In the genomic region with DNA sequence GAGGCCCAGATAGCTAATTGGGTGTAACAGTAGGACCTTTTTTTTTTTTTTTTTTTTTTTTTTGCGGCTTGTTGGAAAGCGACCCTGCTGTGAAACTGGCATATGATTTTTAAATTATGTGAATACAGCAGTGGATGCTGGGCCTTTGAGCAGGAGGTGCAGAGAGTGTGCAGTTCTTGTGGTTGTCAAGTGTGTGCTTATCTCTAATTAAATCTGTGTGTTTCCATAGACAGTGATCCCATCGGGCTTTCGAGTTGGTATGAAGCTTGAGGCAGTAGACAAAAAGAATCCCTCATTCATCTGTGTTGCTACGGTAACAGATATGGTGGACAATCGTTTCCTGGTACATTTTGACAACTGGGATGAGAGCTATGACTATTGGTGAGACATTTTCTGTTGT, we compare ENCODE assay signal across 23 cellular contexts. TPM values are rescaled to one million over a fixed set of nuclear protein-coding genes. Genes with fewer than 3 reads are reported as not detected.
DNase-seq lines count a peak whose midpoint lies in the region; ATAC-seq and TF ChIP-seq lines count a peak whose summit lies in the region.
"Had no signal": no experiment of that assay in that cellular context is flagged by ENCODE, and none has a peak within 500 bp of the region (broad histone marks: within the 10 kb centered on the region; RNA-seq: fewer than 3 reads in every experiment).

No MANE protein-coding gene starts in this region.

- H3K79me2 ChIP-seq in neural cell (replicated peaks; ENCODE audit: insufficient read depth, low read length) = no peaks in the 10 kb centered on the region

- CTCF ChIA-PET in CD8-positive, alpha-beta memory T cell (lab: Charles Lee) = interaction anchor here (0.7 kb wide), 1 partner anchor 52 kb away, joined by 3 read pairs; no protein-coding TSS in a partner anchor
- CTCF ChIA-PET in activated CD4-positive, alpha-beta T cell treated with anti-CD3 and anti-CD28 coated beads, Interleukin-2, amount 10 ng/mL, durations not matched to agents 7 days and 5 days (lab: Charles Lee) = interaction anchor here (1.0 kb wide), 1 partner anchor 627 kb away, joined by 3 read pairs; no protein-coding TSS in a partner anchor

- no peaks in the 10 kb centered on the region for H3K9me2 ChIP-seq in neural cell (ENCODE audit: insufficient read depth, low read length)

- no peak overlapping the region for H3K4me3 ChIP-seq in CD8-positive, alpha-beta memory T cell (ENCODE audit: low read length)
- H3K4me3 ChIP-seq in neural cell (ENCODE audit: low read length) = peak overlapping the region; percentile 4
- H3K4me3 ChIP-seq: esophagus muscularis mucosa had no signal

- no peak for TF ChIP-seq RAD21 in neural cell (conservative IDR thresholded peaks at IDR 0.05)

- H2AFZ ChIP-seq in neural cell (ENCODE audit: low read depth, low read length) = no peak overlapping the region

- H3K27ac Mint-ChIP-seq in CD8-positive, alpha-beta memory T cell = peak overlapping the region in 5 of 8 donors; percentile 43 to 82 (median 59)
- H3K27ac Mint-ChIP-seq in activated CD4-positive, alpha-beta T cell treated with anti-CD3 and anti-CD28 coated beads, Interleukin-2, amount 10 ng/mL, durations not matched to agents 7 days and 5 days = no peak overlapping the region
- no peak overlapping the region for H3K27ac Mint-ChIP-seq in mesothelial cell of epicardium
- H3K27ac Mint-ChIP-seq: activated naive CD4-positive, alpha-beta T cell treated with anti-CD3 and anti-CD28 coated beads for 36 hours; stimulated activated naive CD8-positive, alpha-beta T cell treated with anti-CD3 and anti-CD28 coated beads, Interleukin-15, Interleukin-2, amounts not matched to agents 100 ng/mL and 50 ng/mL, for 24 hours; T-helper 1 cell treated with Interleukin-12 subunit alpha and Interleukin-12 subunit beta and Interleukin-4 antibody, amounts not matched to agents 30 μg/mL and 1 μg/mL, for 36 hours had no signal

- no peaks in the 10 kb centered on the region for H3K27me3 ChIP-seq in CD8-positive, alpha-beta memory T cell (ENCODE audit: insufficient read depth, low read length, poor library complexity, severe bottlenecking)
- H3K27me3 ChIP-seq in neural cell (ENCODE audit: insufficient read depth, low read depth, low read length) = no peaks in the 10 kb centered on the region
- H3K27me3 ChIP-seq: esophagus muscularis mucosa had no signal

- H3K4me1 Mint-ChIP-seq in CD8-positive, alpha-beta memory T cell = peaks cover 19 to 31% (median 27%) of the 10 kb centered on the region in 3 donors
- peaks cover 12% of the 10 kb centered on the region for H3K4me1 Mint-ChIP-seq in activated CD4-positive, alpha-beta T cell treated with anti-CD3 and anti-CD28 coated beads, Interleukin-2, amount 10 ng/mL, durations not matched to agents 7 days and 5 days
- H3K4me1 Mint-ChIP-seq in mesothelial cell of epicardium = no peaks in the 10 kb centered on the region

- H4K20me1 ChIP-seq in neural cell (ENCODE audit: insufficient read depth) = no peaks in the 10 kb centered on the region

- H3K27ac ChIP-seq in CD8-positive, alpha-beta memory T cell (ENCODE audit: low read depth, low read length) = no peak overlapping the region
- H3K27ac ChIP-seq in neural cell (ENCODE audit: low read length) = peak overlapping the region; percentile 22
- H3K27ac ChIP-seq: esophagus muscularis mucosa, VCaP had no signal

- POLR2A ChIA-PET in CD8-positive, alpha-beta memory T cell (lab: Charles Lee) = no interaction called here
- POLR2A ChIA-PET in activated CD4-positive, alpha-beta T cell treated with anti-CD3 and anti-CD28 coated beads, Interleukin-2, amount 10 ng/mL, durations not matched to agents 7 days and 5 days (lab: Charles Lee) = no interaction called here

- no peak for ATAC-seq in HG03039 (IDR thresholded peaks at IDR 0.05; ENCODE audit: unreplicated experiment)
- ATAC-seq: left colon; naive thymus-derived CD8-positive, alpha-beta T cell had no signal

- no peak for TF ChIP-seq CTCF in neural cell (IDR thresholded peaks at IDR 0.05; ENCODE audit: poor library complexity, severe bottlenecking)
- TF ChIP-seq CTCF in mesothelial cell of epicardium (IDR thresholded peaks at IDR 0.05; ENCODE audit: unreplicated experiment) = no peak

- H3F3A ChIP-seq in neural cell (ENCODE audit: insufficient read depth, low read length, poor library complexity, severe bottlenecking) = no peaks in the 10 kb centered on the region

- peaks cover 4 to 75% (median 28%) of the 10 kb centered on the region in 3 donors for H3K36me3 Mint-ChIP-seq in CD8-positive, alpha-beta memory T cell
- peaks cover 31% of the 10 kb centered on the region for H3K36me3 Mint-ChIP-seq in activated CD4-positive, alpha-beta T cell treated with anti-CD3 and anti-CD28 coated beads, Interleukin-2, amount 10 ng/mL, durations not matched to agents 7 days and 5 days (ENCODE audit: low read depth)
- H3K36me3 Mint-ChIP-seq in mesothelial cell of epicardium = peaks cover 25% of the 10 kb centered on the region

- H3K9ac ChIP-seq in neural cell (ENCODE audit: low read length) = no peak overlapping the region

- no peaks in the 10 kb centered on the region for H3K4me1 ChIP-seq in CD8-positive, alpha-beta memory T cell (ENCODE audit: insufficient read depth, low read length)

- H3K4me3 Mint-ChIP-seq in CD8-positive, alpha-beta memory T cell = peak overlapping the region in 3 of 7 donors; percentile 4 to 40 (median 28)
- H3K4me3 Mint-ChIP-seq in activated CD4-positive, alpha-beta T cell treated with anti-CD3 and anti-CD28 coated beads, Interleukin-2, amount 10 ng/mL, durations not matched to agents 7 days and 5 days = no peak overlapping the region
- H3K4me3 Mint-ChIP-seq in mesothelial cell of epicardium = no peak overlapping the region
- H3K4me3 Mint-ChIP-seq: activated naive CD4-positive, alpha-beta T cell treated with anti-CD3 and anti-CD28 coated beads for 36 hours; naive thymus-derived CD8-positive, alpha-beta T cell; stimulated activated naive CD8-positive, alpha-beta T cell treated with anti-CD3 and anti-CD28 coated beads, Interleukin-15, Interleukin-2, amounts not matched to agents 100 ng/mL and 50 ng/mL, for 24 hours; T-helper 1 cell treated with Interleukin-12 subunit alpha and Interleukin-12 subunit beta and Interleukin-4 antibody, amounts not matched to agents 30 μg/mL and 1 μg/mL, for 36 hours had no signal

- peak; percentile 30 for TF ChIP-seq EP300 in neural cell (conservative IDR thresholded peaks at IDR 0.05; ENCODE audit: poor library complexity, severe bottlenecking)

- no peak for DNase-seq in CD8-positive, alpha-beta memory T cell
- DNase-seq in M059J (ENCODE audit: low read depth) (peak; percentile 4), SK-N-DZ (ENCODE audit: low spot score) (peak; percentile 10), AG08395 (ENCODE audit: low spot score) (no peak), mesothelial cell of epicardium (ENCODE audit: low spot score in 2 of 2, unreplicated experiment in 2 of 2) (no peak)
- no peak for DNase-seq in activated CD4-positive, alpha-beta T cell treated with anti-CD3 and anti-CD28 coated beads, Interleukin-2, amount 10 ng/mL, durations not matched to agents 7 days and 5 days
- DNase-seq: activated CD4-positive, alpha-beta T cell treated with anti-CD3 and anti-CD28 coated beads, Interleukin-2, amount 50 U/mL, for 4 hours; activated naive CD4-positive, alpha-beta T cell treated with anti-CD3 and anti-CD28 coated beads for 36 hours; effector CD4-positive, alpha-beta T cell; left colon; mesendoderm; naive thymus-derived CD8-positive, alpha-beta T cell; NCI-H1694; NCI-H510A treated with DMSO at 0.1 percent for 48 hours; posterior cingulate gyrus; stimulated activated CD4-positive, alpha-beta T cell treated with anti-CD3 and anti-CD28 coated beads, Interleukin-2, amount 100 ng/mL, for 24 hours; trophoblast cell had no signal

- no peaks in the 10 kb centered on the region for H3K9me3 Mint-ChIP-seq in CD8-positive, alpha-beta memory T cell
- no peaks in the 10 kb centered on the region for H3K9me3 Mint-ChIP-seq in activated CD4-positive, alpha-beta T cell treated with anti-CD3 and anti-CD28 coated beads, Interleukin-2, amount 10 ng/mL, durations not matched to agents 7 days and 5 days
- no peaks in the 10 kb centered on the region for H3K9me3 Mint-ChIP-seq in mesothelial cell of epicardium
- H3K9me3 Mint-ChIP-seq: activated naive CD4-positive, alpha-beta T cell treated with anti-CD3 and anti-CD28 coated beads for 36 hours; naive thymus-derived CD8-positive, alpha-beta T cell; stimulated activated naive CD8-positive, alpha-beta T cell treated with anti-CD3 and anti-CD28 coated beads, Interleukin-15, Interleukin-2, amounts not matched to agents 100 ng/mL and 50 ng/mL, for 24 hours; T-helper 1 cell treated with Interleukin-12 subunit alpha and Interleukin-12 subunit beta and Interleukin-4 antibody, amounts not matched to agents 30 μg/mL and 1 μg/mL, for 36 hours had no signal

- no peaks in the 10 kb centered on the region for H3K9me3 ChIP-seq in CD8-positive, alpha-beta memory T cell (ENCODE audit: low read length)
- H3K9me3 ChIP-seq in neural cell (ENCODE audit: low read length) = no peaks in the 10 kb centered on the region
- H3K9me3 ChIP-seq: esophagus muscularis mucosa had no signal

- H3K4me2 ChIP-seq in neural cell (ENCODE audit: low read length) = no peak overlapping the region

- no peaks in the 10 kb centered on the region for H3K27me3 Mint-ChIP-seq in CD8-positive, alpha-beta memory T cell
- no peaks in the 10 kb centered on the region for H3K27me3 Mint-ChIP-seq in activated CD4-positive, alpha-beta T cell treated with anti-CD3 and anti-CD28 coated beads, Interleukin-2, amount 10 ng/mL, durations not matched to agents 7 days and 5 days
- H3K27me3 Mint-ChIP-seq in mesothelial cell of epicardium (ENCODE audit: low read depth) = no peaks in the 10 kb centered on the region
- H3K27me3 Mint-ChIP-seq: naive thymus-derived CD8-positive, alpha-beta T cell; stimulated activated naive CD8-positive, alpha-beta T cell treated with anti-CD3 and anti-CD28 coated beads, Interleukin-15, Interleukin-2, amounts not matched to agents 100 ng/mL and 50 ng/mL, for 24 hours had no signal

- no peaks in the 10 kb centered on the region for H3K36me3 ChIP-seq in CD8-positive, alpha-beta memory T cell (ENCODE audit: insufficient read depth, low read length)
- no peaks in the 10 kb centered on the region for H3K36me3 ChIP-seq in neural cell (ENCODE audit: insufficient read depth, low read length)

RNA-seq across cellular contexts. Expression of a gene that starts 52.4 kb away (rescaled TPM):
- 10 to 100 TPM; 10.2 to 11.1 TPM for total RNA-seq in CD8-positive, alpha-beta memory T cell
- polyA plus RNA-seq in CD8-positive, alpha-beta memory T cell = 6.6 TPM
- 6.5 and 9.4 TPM in 2 replicates for total RNA-seq in M059J (2014; rRNA removed; shearing (Covaris generic))
- 7.1 and 8.5 TPM in 2 replicates for polyA plus RNA-seq in SK-N-DZ (2014; cell fraction: cytosol; rRNA removed)
- 17.5 and 17.8 TPM in 2 replicates for polyA plus RNA-seq in SK-N-DZ (2014; cell fraction: nucleus; rRNA removed)
- 42.6 and 47.6 TPM in 2 replicates for polyA plus RNA-seq in neural cell
- polyA minus RNA-seq in neural cell = 52.8 and 59.8 TPM in 2 replicates
- 10 to 100 TPM; 13.5 to 17.1 TPM for total RNA-seq in activated CD4-positive, alpha-beta T cell treated with anti-CD3 and anti-CD28 coated beads, Interleukin-2, amount 10 ng/mL, durations not matched to agents 7 days and 5 days
- 35.8 to 43.4 TPM (median 36.8 TPM) in 3 replicates for total RNA-seq in mesothelial cell of epicardium

Comparison
In these comparisons a context has a peak if more than half of its experiments do, and no peak if none do; other contexts are left out.
1. DNase-seq: peak in M059J (single experiment) and SK-N-DZ (single experiment); none in CD8-positive, alpha-beta memory T cell (0 of 5), AG08395 (single experiment), activated CD4-positive, alpha-beta T cell treated with anti-CD3 and anti-CD28 coated beads, Interleukin-2, amount 10 ng/mL, durations not matched to agents 7 days and 5 days (single experiment) and mesothelial cell of epicardium (0 of 2).
2. H3K27ac Mint-ChIP-seq: peak in CD8-positive, alpha-beta memory T cell (5 of 8); none in activated CD4-positive, alpha-beta T cell treated with anti-CD3 and anti-CD28 coated beads, Interleukin-2, amount 10 ng/mL, durations not matched to agents 7 days and 5 days (single experiment) and mesothelial cell of epicardium (single experiment).